8 cellular contexts compared by ENCODE assay signal in the genomic region with DNA sequence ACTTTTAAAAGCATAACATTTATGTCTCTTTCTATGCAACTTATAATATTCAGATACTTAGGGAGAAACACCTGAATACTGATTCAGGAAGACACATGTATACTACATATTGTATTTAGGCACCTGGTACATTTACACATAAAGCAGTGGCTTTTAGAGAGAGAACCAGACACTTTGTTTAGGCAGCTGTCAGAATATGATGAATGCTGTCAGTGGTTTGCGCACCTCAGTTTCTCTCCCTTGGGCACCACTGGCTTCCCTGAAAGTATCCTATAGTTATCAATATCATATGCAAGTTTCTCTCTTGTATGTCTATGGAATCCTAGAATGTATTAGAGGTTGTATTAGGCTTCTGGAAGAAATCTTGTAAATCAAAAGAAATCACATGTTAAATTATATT.
"Had no signal": no experiment of that assay in that cellular context is flagged by ENCODE, and none has a peak within 500 bp of the region (broad histone marks: within the 10 kb centered on the region; RNA-seq: fewer than 3 reads in every experiment).

No MANE protein-coding gene starts in this region.

- FAIRE-seq: G401.6, GM12878, GM12891, GM12892, GM18507, GM19239 had no signal

- DNase-seq: GDM1, GF-D8 had no signal

- H3K4me3 ChIP-seq: GM12878 had no signal
